1 cellular context compared by ENCODE assay signal in genomic region chr1:175195281-175195680, GRCh38.
TF ChIP-seq lines count a peak whose summit lies in the region.

No MANE protein-coding gene starts in this region.

TF ChIP-seq in HepG2, 621 proteins besides CTCF, POLR2A, EP300 and RAD21 (continued from another document):
- TF ChIP-seq, protein P1, sequence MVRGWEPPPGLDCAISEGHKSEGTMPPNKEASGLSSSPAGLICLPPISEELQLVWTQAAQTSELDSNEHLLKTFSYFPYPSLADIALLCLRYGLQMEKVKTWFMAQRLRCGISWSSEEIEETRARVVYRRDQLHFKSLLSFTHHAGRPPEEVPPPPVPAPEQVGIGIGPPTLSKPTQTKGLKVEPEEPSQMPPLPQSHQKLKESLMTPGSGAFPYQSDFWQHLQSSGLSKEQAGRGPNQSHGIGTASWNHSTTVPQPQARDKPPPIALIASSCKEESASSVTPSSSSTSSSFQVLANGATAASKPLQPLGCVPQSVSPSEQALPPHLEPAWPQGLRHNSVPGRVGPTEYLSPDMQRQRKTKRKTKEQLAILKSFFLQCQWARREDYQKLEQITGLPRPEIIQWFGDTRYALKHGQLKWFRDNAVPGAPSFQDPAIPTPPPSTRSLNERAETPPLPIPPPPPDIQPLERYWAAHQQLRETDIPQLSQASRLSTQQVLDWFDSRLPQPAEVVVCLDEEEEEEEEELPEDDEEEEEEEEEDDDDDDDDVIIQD (CRISPR knock-in tag; IDR thresholded peaks at IDR 0.05; ENCODE audit: low read depth): no peak
- TF ChIP-seq ZNF746 (CRISPR knock-in tag; IDR thresholded peaks at IDR 0.05) (no peak), SNAPC4 (CRISPR knock-in tag; IDR thresholded peaks at IDR 0.05) (no peak), NFE2 (CRISPR knock-in tag; IDR thresholded peaks at IDR 0.05) (no peak), AKAP8 (CRISPR knock-in tag; IDR thresholded peaks at IDR 0.05) (no peak), CBX1 (IDR thresholded peaks at IDR 0.05; ENCODE audit: low read depth) (no peak), ZNF205 (CRISPR knock-in tag; IDR thresholded peaks at IDR 0.05) (no peak), MAZ (IDR thresholded peaks at IDR 0.05; ENCODE audit: borderline replicate concordance, low read depth, low read length) (no peak), MAZ (CRISPR knock-in tag; IDR thresholded peaks at IDR 0.05; ENCODE audit: low read depth) (no peak)
